Comparison of ENCODE assay signal across 9 cellular contexts in genomic region chr7:124101173-124101768, GRCh38.
DNase-seq lines count a peak whose midpoint lies in the region; ATAC-seq and TF ChIP-seq lines count a peak whose summit lies in the region.
"Had no signal": no experiment of that assay in that cellular context is flagged by ENCODE, and none has a peak within 500 bp of the region (broad histone marks: within the 10 kb centered on the region; RNA-seq: fewer than 3 reads in every experiment).

No MANE protein-coding gene starts in this region.

- H2AFZ ChIP-seq in IMR-90 (replicated peaks; ENCODE audit: low read length, poor library complexity) (no peak overlapping the region), mesenchymal stem cell (ENCODE audit: low read depth, low read length) (no peak overlapping the region)

- TF ChIP-seq CTCF in IMR-90 (conservative IDR thresholded peaks at IDR 0.05; ENCODE audit: low read depth, low read length) (peak; percentile 47), ascending aorta (IDR thresholded peaks at IDR 0.05) (peak in 1 of 3 experiments; percentile 30)

- POLR2A ChIA-PET in IMR-90 (lab: Charles Lee; ENCODE audit: unreplicated experiment): no interaction called here

- H2BK15ac ChIP-seq in IMR-90 (ENCODE audit: low read depth, low read length) (no peak overlapping the region), mesenchymal stem cell (ENCODE audit: low read depth, poor library complexity, severe bottlenecking) (no peak overlapping the region)

- peak; percentile 8 for DNase-seq in EL
- peak; percentile 10 for DNase-seq in IMR-90
- peak; percentile 26 for DNase-seq in astrocyte of the hippocampus (ENCODE audit: low read depth, low spot score)
- DNase-seq in mesenchymal stem cell: peak; percentile 23
- DNase-seq in HUDEP-2 (lab: John Stamatoyannopoulos, UW; ENCODE audit: unreplicated experiment in 76 of 76): no peak
- DNase-seq in ascending aorta (ENCODE audit: low spot score in 2 of 2): no peak
- DNase-seq: activated naive CD8-positive, alpha-beta T cell treated with anti-CD3 and anti-CD28 coated beads, Interleukin-2, amount 10 ng/mL, durations not matched to agents 7 days and 5 days had no signal

- ATAC-seq in IMR-90 (ENCODE audit: low read depth): no peak
- no peak for ATAC-seq in HG02642 (IDR thresholded peaks at IDR 0.05; ENCODE audit: poor library complexity, unreplicated experiment)
- no peak for ATAC-seq in GM21390 (IDR thresholded peaks at IDR 0.05; ENCODE audit: unreplicated experiment)

- no peak overlapping the region for H2BK12ac ChIP-seq in mesenchymal stem cell (ENCODE audit: low read length in 2 of 2)

- CTCF ChIA-PET in IMR-90 (lab: Yijun Ruan, JAX): interaction anchor here (0.6 to 1.6 kb wide), 17 partner anchors 9 to 950 kb away, joined by 3 to 7 read pairs (median 3); no protein-coding TSS in a partner anchor

- H3K27ac ChIP-seq in IMR-90 (ENCODE audit: insufficient read depth, low read length): no peak overlapping the region
- H3K27ac ChIP-seq in mesenchymal stem cell (ENCODE audit: low read length, poor library complexity, severe bottlenecking): no peak overlapping the region
- no peak overlapping the region for H3K27ac ChIP-seq in ascending aorta

- H2BK5ac ChIP-seq in IMR-90 (ENCODE audit: low read depth, low read length, poor library complexity, severe bottlenecking) (no peak overlapping the region), mesenchymal stem cell (ENCODE audit: low read depth, low read length, poor library complexity, severe bottlenecking) (no peak overlapping the region)

- H2AK5ac ChIP-seq in IMR-90 (ENCODE audit: low read depth, low read length) (no peak overlapping the region), mesenchymal stem cell (ENCODE audit: low read length, severe bottlenecking) (no peak overlapping the region)

- no peak overlapping the region for H3K4ac ChIP-seq in IMR-90 (ENCODE audit: low read depth, low read length)
- H3K4ac ChIP-seq in mesenchymal stem cell (ENCODE audit: low read depth in 1 of 2, low read length in 2 of 2): no peak overlapping the region

- H3K56ac ChIP-seq in IMR-90 (ENCODE audit: extremely low read depth, insufficient read depth, low read length): no peak overlapping the region

- H2BK20ac ChIP-seq in IMR-90 (ENCODE audit: low read depth, low read length): no peak overlapping the region

- no peak overlapping the region for H3K14ac ChIP-seq in IMR-90 (replicated peaks; ENCODE audit: low read depth, low read length)
- H3K14ac ChIP-seq in mesenchymal stem cell (ENCODE audit: low read length in 2 of 2): no peak overlapping the region

- H3K4me3 ChIP-seq in IMR-90 (ENCODE audit: insufficient read depth, low read depth, low read length) (no peak overlapping the region), mesenchymal stem cell (ENCODE audit: insufficient read depth in 1 of 2, low read depth in 1 of 2, low read length in 2 of 2) (no peak overlapping the region), ascending aorta (no peak overlapping the region)

- no peaks in the 10 kb centered on the region for H3K4me1 ChIP-seq in IMR-90 (ENCODE audit: control insufficient read depth, insufficient read depth, low read length)
- no peaks in the 10 kb centered on the region for H3K4me1 ChIP-seq in mesenchymal stem cell (ENCODE audit: control insufficient read depth, insufficient read depth, low read depth, low read length)
- H3K4me1 ChIP-seq in ascending aorta: no peaks in the 10 kb centered on the region

- in situ Hi-C loops in IMR-90 (cut with MboI; ENCODE audit: low sequenced_read_pairs): no loop called here

- H4K91ac ChIP-seq in IMR-90 (ENCODE audit: insufficient read depth, low read depth, low read length) (no peak overlapping the region), mesenchymal stem cell (ENCODE audit: low read length) (no peak overlapping the region)

- no peak overlapping the region for H4K5ac ChIP-seq in IMR-90 (ENCODE audit: low read depth, low read length)

- no peaks in the 10 kb centered on the region for H3K36me3 ChIP-seq in IMR-90 (ENCODE audit: control insufficient read depth, insufficient read depth, low read length)
- no peaks in the 10 kb centered on the region for H3K36me3 ChIP-seq in mesenchymal stem cell (ENCODE audit: control insufficient read depth in 1 of 2, insufficient read depth in 2 of 2, low read depth in 1 of 2, low read length in 2 of 2)
- H3K36me3 ChIP-seq in ascending aorta: no peaks in the 10 kb centered on the region

- no peak for TF ChIP-seq POLR2A in IMR-90 (IDR thresholded peaks at IDR 0.05; ENCODE audit: low read depth, low read length)

- H3K4me2 ChIP-seq in IMR-90 (ENCODE audit: low read depth, low read length) (no peak overlapping the region), mesenchymal stem cell (ENCODE audit: low read length, poor library complexity, severe bottlenecking) (no peak overlapping the region)

- H3K9me1 ChIP-seq in IMR-90 (ENCODE audit: insufficient read depth, low read length): no peaks in the 10 kb centered on the region

- no peaks in the 10 kb centered on the region for H4K20me1 ChIP-seq in IMR-90 (ENCODE audit: insufficient read depth, low read length)

- no CpG with 5 or more reads among the region's 5 CpGs for WGBS in IMR-90 (ENCODE audit: extremely low coverage in 2 of 2, insufficient read length in 1 of 2), 2 experiments
- WGBS in mesenchymal stem cell: 51% methylated on average over 5 of the region's 5 CpGs

- BruUV-seq in IMR-90 (replicated peaks; lab: Mats Ljungman, UMichigan): no TSS peak

- no peaks in the 10 kb centered on the region for H3K79me1 ChIP-seq in IMR-90 (ENCODE audit: low read depth in 1 of 2, low read length in 2 of 2)
- no peaks in the 10 kb centered on the region for H3K79me1 ChIP-seq in mesenchymal stem cell (replicated peaks; ENCODE audit: low read length, poor library complexity, severe bottlenecking)

- H3K27me3 ChIP-seq in IMR-90 (ENCODE audit: control insufficient read depth, insufficient read depth, low read length): no peaks in the 10 kb centered on the region
- H3K27me3 ChIP-seq in mesenchymal stem cell (ENCODE audit: control insufficient read depth in 1 of 2, insufficient read depth in 1 of 2, low read length in 2 of 2): no peaks in the 10 kb centered on the region
- no peaks in the 10 kb centered on the region for H3K27me3 ChIP-seq in ascending aorta

- H3K23ac ChIP-seq in IMR-90 (ENCODE audit: low read depth, low read length) (no peak overlapping the region), mesenchymal stem cell (ENCODE audit: low read length in 2 of 2) (no peak overlapping the region)

- H3K9ac ChIP-seq in IMR-90 (ENCODE audit: low read depth, low read length): no peak overlapping the region
- no peak overlapping the region for H3K9ac ChIP-seq in mesenchymal stem cell (ENCODE audit: low read length)

- no peak overlapping the region for H2AK9ac ChIP-seq in IMR-90 (replicated peaks; ENCODE audit: low read depth, low read length, poor library complexity)

- dilution Hi-C loops in IMR-90 (cut with HindIII; ENCODE audit: low sequenced_read_pairs, unreplicated experiment): no loop called here

- TF ChIP-seq RAD21 in IMR-90 (IDR thresholded peaks at IDR 0.05; ENCODE audit: low read length): peak; percentile 56

- H3K9me3 ChIP-seq in IMR-90 (ENCODE audit: control insufficient read depth, insufficient read depth, low read length) (peaks cover 2% of the 10 kb centered on the region; the same call in 1 of the 2 replicates), mesenchymal stem cell (ENCODE audit: control insufficient read depth, low read length) (no peaks in the 10 kb centered on the region), ascending aorta (no peaks in the 10 kb centered on the region)

- intact Hi-C loops in IMR-90 (cut with micrococcal nuclease) (loop anchor here (1.0 to 5.0 kb wide), 2 partner anchors 684 to 756 kb away; no protein-coding TSS in a partner anchor), ascending aorta (cut with DNase I) (no loop called here)

- H3K18ac ChIP-seq in IMR-90 (ENCODE audit: low read depth, low read length) (no peak overlapping the region), mesenchymal stem cell (ENCODE audit: low read depth in 1 of 2, low read length in 2 of 2) (no peak overlapping the region)

- H2BK120ac ChIP-seq in IMR-90 (ENCODE audit: low read depth, low read length) (no peak overlapping the region), mesenchymal stem cell (ENCODE audit: low read depth, low read length) (no peak overlapping the region)

- H4K8ac ChIP-seq in IMR-90 (ENCODE audit: low read depth in 2 of 2, low read length in 2 of 2): no peak overlapping the region
- H4K8ac ChIP-seq in mesenchymal stem cell (ENCODE audit: low read length): no peak overlapping the region

TF ChIP-seq in IMR-90, 13 proteins besides CTCF, POLR2A, EP300 and RAD21:
- TF ChIP-seq NFE2L2 (IDR thresholded peaks at IDR 0.05; ENCODE audit: low read depth, low read length) (no peak), SMC3 (IDR thresholded peaks at IDR 0.05; ENCODE audit: low read depth, low read length) (peak; percentile 59), MAFK (IDR thresholded peaks at IDR 0.05; ENCODE audit: low read depth, low read length) (no peak), RFX5 (IDR thresholded peaks at IDR 0.05; ENCODE audit: low read depth, low read length) (no peak)

Comparison
In these comparisons a context has a peak if more than half of its experiments do, and no peak if none do; other contexts are left out.
1. DNase-seq: peak in EL (single experiment), IMR-90 (single experiment), astrocyte of the hippocampus (single experiment) and mesenchymal stem cell (single experiment); none in HUDEP-2 (0 of 76) and ascending aorta (0 of 2).